In genomic region chr10:14451341-14451740, GRCh38 we compare ENCODE assay signal across 25 cellular contexts.
"Had no signal": no experiment of that assay in that cellular context is flagged by ENCODE, and none has a peak within 500 bp of the region (broad histone marks: within the 10 kb centered on the region; RNA-seq: fewer than 3 reads in every experiment).

No MANE protein-coding gene starts in this region.

- ATAC-seq: left colon; left lung; mucosa of descending colon; naive thymus-derived CD4-positive, alpha-beta T cell; natural killer cell treated with Interleukin-12 subunit alpha and Interleukin-12 subunit beta and Interleukin-15 and Interleukin-18, amount 100 ng/mL, for 72 hours; right lobe of liver; stimulated activated memory B cell treated with anti-CD40 and anti-IgM and Interleukin-4, amounts not matched to agents 10 μg/mL and 1 μg/mL and 100 μg/mL, for 72 hours; stimulated activated naive CD8-positive, alpha-beta T cell treated with anti-CD3 and anti-CD28 coated beads, Interleukin-15, amount 100 ng/mL, for 72 hours had no signal

- H3K27ac Mint-ChIP-seq: memory B cell; naive thymus-derived CD4-positive, alpha-beta T cell; natural killer cell treated with Interleukin-12 subunit alpha and Interleukin-12 subunit beta and Interleukin-15 and Interleukin-18, amount 100 ng/mL, for 72 hours; progenitor cell of endocrine pancreas; stimulated activated memory B cell treated with anti-CD40 and anti-IgM and Interleukin-4, amounts not matched to agents 10 μg/mL and 1 μg/mL and 100 μg/mL, for 72 hours; stimulated activated naive CD8-positive, alpha-beta T cell treated with anti-CD3 and anti-CD28 coated beads, Interleukin-15, amount 100 ng/mL, for 72 hours; type B pancreatic cell had no signal

- H3K27me3 Mint-ChIP-seq: progenitor cell of endocrine pancreas; stimulated activated memory B cell treated with anti-CD40 and anti-IgM and Interleukin-4, amounts not matched to agents 10 μg/mL and 1 μg/mL and 100 μg/mL, for 72 hours; stimulated activated naive CD8-positive, alpha-beta T cell treated with anti-CD3 and anti-CD28 coated beads, Interleukin-15, amount 100 ng/mL, for 72 hours had no signal

- H3K27me3 ChIP-seq: left lung, ovary, right atrium auricular region, right lobe of liver, tibial nerve, uterus had no signal

- H3K4me1 Mint-ChIP-seq: stimulated activated memory B cell treated with anti-CD40 and anti-IgM and Interleukin-4, amounts not matched to agents 10 μg/mL and 1 μg/mL and 100 μg/mL, for 72 hours; stimulated activated naive CD8-positive, alpha-beta T cell treated with anti-CD3 and anti-CD28 coated beads, Interleukin-15, amount 100 ng/mL, for 72 hours had no signal

- DNase-seq: hippocampal formation; kidney; left colon; left lung; midbrain; mucosa of descending colon; naive thymus-derived CD4-positive, alpha-beta T cell; ovary; right lobe of liver; stimulated activated CD4-positive, alpha-beta T cell treated with anti-CD3 and anti-CD28 coated beads, Interleukin-1b, Interleukin-23, amount 100 ng/mL, for 48 hours; stimulated activated CD4-positive, alpha-beta T cell treated with anti-CD3 and anti-CD28 coated beads, Interleukin-2, amount 100 ng/mL, for 48 hours; stimulated activated CD4-positive, alpha-beta T cell treated with anti-CD3 and anti-CD28 coated beads, Interleukin-4, amount 100 ng/mL, for 4 hours; stimulated activated CD8-positive, alpha-beta memory T cell treated with anti-CD3 and anti-CD28 coated beads, Interleukin-4, amount 100 ng/mL, for 48 hours; stimulated activated naive CD4-positive, alpha-beta T cell treated with Interleukin-2 at 50 U/mL for 16 hours; stimulated activated naive CD8-positive, alpha-beta T cell treated with anti-CD3 and anti-CD28 coated beads, Interleukin-15, amount 100 ng/mL, for 72 hours; substantia nigra; uterus had no signal

- H3K4me3 Mint-ChIP-seq: memory B cell; naive thymus-derived CD4-positive, alpha-beta T cell; natural killer cell treated with Interleukin-12 subunit alpha and Interleukin-12 subunit beta and Interleukin-15 and Interleukin-18, amount 100 ng/mL, for 72 hours; stimulated activated memory B cell treated with anti-CD40 and anti-IgM and Interleukin-4, amounts not matched to agents 10 μg/mL and 1 μg/mL and 100 μg/mL, for 72 hours; stimulated activated naive CD8-positive, alpha-beta T cell treated with anti-CD3 and anti-CD28 coated beads, Interleukin-15, amount 100 ng/mL, for 72 hours; type B pancreatic cell had no signal

- H3K27ac ChIP-seq: left lung, ovary, right lobe of liver, tibial nerve, uterus had no signal

- H3K4me1 ChIP-seq: left lung, right lobe of liver, uterus had no signal

- H3K9me3 Mint-ChIP-seq: memory B cell; natural killer cell treated with Interleukin-12 subunit alpha and Interleukin-12 subunit beta and Interleukin-15 and Interleukin-18, amount 100 ng/mL, for 72 hours; type B pancreatic cell had no signal

- H3K9me3 ChIP-seq: left lung, mucosa of descending colon, ovary, right atrium auricular region, right lobe of liver, tibial nerve, uterus had no signal

- H3K4me3 ChIP-seq: left lung, mucosa of descending colon, ovary, right atrium auricular region, right lobe of liver, smooth muscle cell, tibial nerve, uterus had no signal

- H3K36me3 ChIP-seq: left lung, ovary, right atrium auricular region, right lobe of liver, tibial nerve, uterus had no signal

- H3K36me3 Mint-ChIP-seq: naive thymus-derived CD4-positive, alpha-beta T cell; natural killer cell treated with Interleukin-12 subunit alpha and Interleukin-12 subunit beta and Interleukin-15 and Interleukin-18, amount 100 ng/mL, for 72 hours; stimulated activated memory B cell treated with anti-CD40 and anti-IgM and Interleukin-4, amounts not matched to agents 10 μg/mL and 1 μg/mL and 100 μg/mL, for 72 hours; type B pancreatic cell had no signal
